Comparison of ENCODE assay signal across 1 cellular context in the genomic region with DNA sequence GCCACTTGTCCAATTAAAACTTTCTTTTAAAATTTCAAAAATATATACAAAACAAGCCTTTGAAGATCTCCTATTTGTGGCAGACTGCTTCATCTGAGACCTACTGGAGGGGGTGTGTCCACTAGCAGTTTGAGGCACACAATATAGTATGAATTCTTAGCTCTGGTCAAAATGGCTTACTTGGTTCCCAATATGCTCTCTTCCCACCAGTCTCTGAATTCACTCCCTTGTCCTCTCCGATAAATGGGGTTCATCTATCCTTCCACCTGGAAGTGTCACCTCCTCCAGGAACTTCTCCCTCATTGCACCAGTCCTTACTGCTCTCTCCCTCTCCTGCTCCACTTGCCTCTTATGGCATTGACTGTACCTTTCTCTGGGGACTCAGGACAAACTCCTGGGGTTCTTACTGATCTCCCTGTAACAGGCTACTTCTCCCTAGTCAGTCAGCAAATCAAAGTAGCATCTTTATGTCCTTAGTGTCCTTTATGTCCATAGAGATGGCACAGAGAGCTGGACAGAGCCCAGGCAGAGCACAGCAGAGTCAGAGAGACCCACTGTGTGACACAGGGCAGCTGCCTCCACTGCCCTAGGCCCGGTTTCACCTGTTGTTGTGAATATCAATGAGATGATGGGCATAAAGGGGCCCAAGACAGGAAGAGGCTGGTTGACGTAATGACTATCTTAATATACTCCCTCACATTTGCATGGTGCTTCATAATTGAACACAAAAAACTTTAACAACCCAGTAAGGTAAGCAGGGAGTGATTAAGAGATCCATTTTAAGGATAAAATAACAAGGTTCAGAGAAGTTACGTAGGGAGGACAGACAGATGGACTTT.
TF ChIP-seq lines count a peak whose summit lies in the region.

No MANE protein-coding gene starts in this region.

TF ChIP-seq in HEK293, 187 proteins besides CTCF, POLR2A, EP300 and RAD21:
- TF ChIP-seq, protein P1, sequence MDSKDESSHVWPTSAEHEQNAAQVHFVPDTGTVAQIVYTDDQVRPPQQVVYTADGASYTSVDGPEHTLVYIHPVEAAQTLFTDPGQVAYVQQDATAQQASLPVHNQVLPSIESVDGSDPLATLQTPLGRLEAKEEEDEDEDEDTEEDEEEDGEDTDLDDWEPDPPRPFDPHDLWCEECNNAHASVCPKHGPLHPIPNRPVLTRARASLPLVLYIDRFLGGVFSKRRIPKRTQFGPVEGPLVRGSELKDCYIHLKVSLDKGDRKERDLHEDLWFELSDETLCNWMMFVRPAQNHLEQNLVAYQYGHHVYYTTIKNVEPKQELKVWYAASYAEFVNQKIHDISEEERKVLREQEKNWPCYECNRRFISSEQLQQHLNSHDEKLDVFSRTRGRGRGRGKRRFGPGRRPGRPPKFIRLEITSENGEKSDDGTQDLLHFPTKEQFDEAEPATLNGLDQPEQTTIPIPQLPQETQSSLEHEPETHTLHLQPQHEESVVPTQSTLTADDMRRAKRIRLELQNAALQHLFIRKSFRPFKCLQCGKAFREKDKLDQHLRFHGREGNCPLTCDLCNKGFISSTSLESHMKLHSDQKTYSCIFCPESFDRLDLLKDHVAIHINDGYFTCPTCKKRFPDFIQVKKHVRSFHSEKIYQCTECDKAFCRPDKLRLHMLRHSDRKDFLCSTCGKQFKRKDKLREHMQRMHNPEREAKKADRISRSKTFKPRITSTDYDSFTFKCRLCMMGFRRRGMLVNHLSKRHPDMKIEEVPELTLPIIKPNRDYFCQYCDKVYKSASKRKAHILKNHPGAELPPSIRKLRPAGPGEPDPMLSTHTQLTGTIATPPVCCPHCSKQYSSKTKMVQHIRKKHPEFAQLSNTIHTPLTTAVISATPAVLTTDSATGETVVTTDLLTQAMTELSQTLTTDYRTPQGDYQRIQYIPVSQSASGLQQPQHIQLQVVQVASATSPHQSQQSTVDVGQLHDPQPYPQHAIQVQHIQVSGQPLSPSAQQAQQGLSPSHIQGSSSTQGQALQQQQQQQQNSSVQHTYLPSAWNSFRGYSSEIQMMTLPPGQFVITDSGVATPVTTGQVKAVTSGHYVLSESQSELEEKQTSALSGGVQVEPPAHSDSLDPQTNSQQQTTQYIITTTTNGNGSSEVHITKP (tag by site-specific recombination; IDR thresholded peaks at IDR 0.05), result peak; percentile 89
- no peak for TF ChIP-seq ZNF23 (tag by site-specific recombination; IDR thresholded peaks at IDR 0.05; ENCODE audit: borderline replicate concordance)
- no peak for TF ChIP-seq ZNF555 (tag by site-specific recombination; conservative IDR thresholded peaks at IDR 0.05)
- TF ChIP-seq GLI4 (tag by site-specific recombination; IDR thresholded peaks at IDR 0.05), result no peak
- no peak for TF ChIP-seq MZF1 (tag by site-specific recombination; IDR thresholded peaks at IDR 0.05; ENCODE audit: borderline replicate concordance)
- TF ChIP-seq ZNF701 (tag by site-specific recombination; IDR thresholded peaks at IDR 0.05), result no peak
- TF ChIP-seq GLIS2 (tag by site-specific recombination; IDR thresholded peaks at IDR 0.05), result no peak
- TF ChIP-seq KLF9 (tag by site-specific recombination; IDR thresholded peaks at IDR 0.05; ENCODE audit: low read depth), result peak; percentile 40; the same call in 1 of the 2 replicates
- TF ChIP-seq, protein P2, sequence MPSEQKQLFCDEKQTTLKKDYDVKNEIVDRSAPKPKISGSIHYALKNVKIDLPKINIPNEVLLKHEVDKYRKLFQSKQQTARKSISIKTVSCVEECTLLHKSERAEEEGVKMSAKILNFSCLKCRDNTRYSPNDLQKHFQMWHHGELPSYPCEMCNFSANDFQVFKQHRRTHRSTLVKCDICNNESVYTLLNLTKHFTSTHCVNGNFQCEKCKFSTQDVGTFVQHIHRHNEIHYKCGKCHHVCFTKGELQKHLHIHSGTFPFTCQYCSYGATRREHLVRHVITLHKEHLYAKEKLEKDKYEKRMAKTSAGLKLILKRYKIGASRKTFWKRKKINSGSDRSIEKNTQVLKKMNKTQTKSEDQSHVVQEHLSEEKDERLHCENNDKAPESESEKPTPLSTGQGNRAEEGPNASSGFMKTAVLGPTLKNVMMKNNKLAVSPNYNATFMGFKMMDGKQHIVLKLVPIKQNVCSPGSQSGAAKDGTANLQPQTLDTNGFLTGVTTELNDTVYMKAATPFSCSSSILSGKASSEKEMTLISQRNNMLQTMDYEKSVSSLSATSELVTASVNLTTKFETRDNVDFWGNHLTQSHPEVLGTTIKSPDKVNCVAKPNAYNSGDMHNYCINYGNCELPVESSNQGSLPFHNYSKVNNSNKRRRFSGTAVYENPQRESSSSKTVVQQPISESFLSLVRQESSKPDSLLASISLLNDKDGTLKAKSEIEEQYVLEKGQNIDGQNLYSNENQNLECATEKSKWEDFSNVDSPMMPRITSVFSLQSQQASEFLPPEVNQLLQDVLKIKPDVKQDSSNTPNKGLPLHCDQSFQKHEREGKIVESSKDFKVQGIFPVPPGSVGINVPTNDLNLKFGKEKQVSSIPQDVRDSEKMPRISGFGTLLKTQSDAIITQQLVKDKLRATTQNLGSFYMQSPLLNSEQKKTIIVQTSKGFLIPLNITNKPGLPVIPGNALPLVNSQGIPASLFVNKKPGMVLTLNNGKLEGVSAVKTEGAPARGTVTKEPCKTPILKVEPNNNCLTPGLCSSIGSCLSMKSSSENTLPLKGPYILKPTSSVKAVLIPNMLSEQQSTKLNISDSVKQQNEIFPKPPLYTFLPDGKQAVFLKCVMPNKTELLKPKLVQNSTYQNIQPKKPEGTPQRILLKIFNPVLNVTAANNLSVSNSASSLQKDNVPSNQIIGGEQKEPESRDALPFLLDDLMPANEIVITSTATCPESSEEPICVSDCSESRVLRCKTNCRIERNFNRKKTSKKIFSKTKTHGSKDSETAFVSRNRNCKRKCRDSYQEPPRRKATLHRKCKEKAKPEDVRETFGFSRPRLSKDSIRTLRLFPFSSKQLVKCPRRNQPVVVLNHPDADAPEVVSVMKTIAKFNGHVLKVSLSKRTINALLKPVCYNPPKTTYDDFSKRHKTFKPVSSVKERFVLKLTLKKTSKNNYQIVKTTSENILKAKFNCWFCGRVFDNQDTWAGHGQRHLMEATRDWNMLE (tag by site-specific recombination; conservative IDR thresholded peaks at IDR 0.05; ENCODE audit: low read depth), result no peak
- no peak for TF ChIP-seq ZIC2 (tag by site-specific recombination; IDR thresholded peaks at IDR 0.05)
- TF ChIP-seq, protein P3, sequence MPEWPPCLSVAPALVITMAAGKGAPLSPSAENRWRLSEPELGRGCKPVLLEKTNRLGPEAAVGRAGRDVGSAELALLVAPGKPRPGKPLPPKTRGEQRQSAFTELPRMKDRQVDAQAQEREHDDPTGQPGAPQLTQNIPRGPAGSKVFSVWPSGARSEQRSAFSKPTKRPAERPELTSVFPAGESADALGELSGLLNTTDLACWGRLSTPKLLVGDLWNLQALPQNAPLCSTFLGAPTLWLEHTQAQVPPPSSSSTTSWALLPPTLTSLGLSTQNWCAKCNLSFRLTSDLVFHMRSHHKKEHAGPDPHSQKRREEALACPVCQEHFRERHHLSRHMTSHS (tag by site-specific recombination; IDR thresholded peaks at IDR 0.05), result no peak
- TF ChIP-seq, protein P4, sequence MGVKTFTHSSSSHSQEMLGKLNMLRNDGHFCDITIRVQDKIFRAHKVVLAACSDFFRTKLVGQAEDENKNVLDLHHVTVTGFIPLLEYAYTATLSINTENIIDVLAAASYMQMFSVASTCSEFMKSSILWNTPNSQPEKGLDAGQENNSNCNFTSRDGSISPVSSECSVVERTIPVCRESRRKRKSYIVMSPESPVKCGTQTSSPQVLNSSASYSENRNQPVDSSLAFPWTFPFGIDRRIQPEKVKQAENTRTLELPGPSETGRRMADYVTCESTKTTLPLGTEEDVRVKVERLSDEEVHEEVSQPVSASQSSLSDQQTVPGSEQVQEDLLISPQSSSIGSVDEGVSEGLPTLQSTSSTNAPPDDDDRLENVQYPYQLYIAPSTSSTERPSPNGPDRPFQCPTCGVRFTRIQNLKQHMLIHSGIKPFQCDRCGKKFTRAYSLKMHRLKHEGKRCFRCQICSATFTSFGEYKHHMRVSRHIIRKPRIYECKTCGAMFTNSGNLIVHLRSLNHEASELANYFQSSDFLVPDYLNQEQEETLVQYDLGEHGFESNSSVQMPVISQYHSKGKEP (tag by site-specific recombination; IDR thresholded peaks at IDR 0.05), result no peak
- TF ChIP-seq ZXDB (tag by site-specific recombination; IDR thresholded peaks at IDR 0.05), result no peak
- TF ChIP-seq ZNF138 (tag by site-specific recombination; IDR thresholded peaks at IDR 0.05; ENCODE audit: borderline replicate concordance), result no peak
- no peak for TF ChIP-seq ZNF184 (tag by site-specific recombination; IDR thresholded peaks at IDR 0.05)
- 0 out of 2 replicates have a peak, but pooled peaks have one; percentile 28 for TF ChIP-seq KLF10 (tag by site-specific recombination; IDR thresholded peaks at IDR 0.05)
- no peak for TF ChIP-seq ZFHX2 (tag by site-specific recombination; conservative IDR thresholded peaks at IDR 0.05)
- no peak for TF ChIP-seq YY2 (tag by site-specific recombination; IDR thresholded peaks at IDR 0.05)
- TF ChIP-seq ZNF341 (tag by site-specific recombination; IDR thresholded peaks at IDR 0.05; ENCODE audit: low read depth), result no peak
- no peak for TF ChIP-seq ZNF629 (tag by site-specific recombination; IDR thresholded peaks at IDR 0.05)
